In genomic region chr19:11673608-11674041, GRCh38 we compare ENCODE assay signal across 8 cellular contexts.
A peak's percentile ranks its signal among the peaks of the same experiment; 100 is the strongest.
DNase-seq lines count a peak whose midpoint lies in the region; ATAC-seq and TF ChIP-seq lines count a peak whose summit lies in the region.

No MANE protein-coding gene starts in this region.

- no peak overlapping the region for H3K27ac Mint-ChIP-seq in activated CD8-positive, alpha-beta T cell treated with anti-CD3 and anti-CD28 coated beads for 36 hours
- peak overlapping the region; percentile 84 for H3K27ac Mint-ChIP-seq in glutamatergic neuron (ENCODE audit: unreplicated experiment)

- CTCF ChIA-PET in activated CD8-positive, alpha-beta T cell treated with anti-CD3 and anti-CD28 coated beads for 36 hours (lab: Charles Lee) = interaction anchor here (0.8 to 1.6 kb wide), 5 partner anchors 10 to 139 kb away, joined by 3 to 5 read pairs (median 3); no protein-coding TSS in a partner anchor

- DNase-seq in 8988T (peak; percentile 44), GM13977 (ENCODE audit: low spot score) (peak; percentile 57), glutamatergic neuron (peak; percentile 91), nucleus accumbens (lab: John Stamatoyannopoulos, UW) (peak in 54 of 56 donors; percentile 11 to 88 (median 70)), SW480 (ENCODE audit: low spot score) (no peak)
- DNase-seq in activated CD8-positive, alpha-beta T cell treated with anti-CD3 and anti-CD28 coated beads for 36 hours = peak; percentile 43

- peaks cover 2% of the 10 kb centered on the region for H3K36me3 Mint-ChIP-seq in activated CD8-positive, alpha-beta T cell treated with anti-CD3 and anti-CD28 coated beads for 36 hours (ENCODE audit: low read depth)
- H3K36me3 Mint-ChIP-seq in glutamatergic neuron (ENCODE audit: unreplicated experiment) = peaks cover 4% of the 10 kb centered on the region

- ATAC-seq in activated CD8-positive, alpha-beta T cell treated with anti-CD3 and anti-CD28 coated beads for 36 hours = peak; percentile 62
- ATAC-seq in HG02610 (IDR thresholded peaks at IDR 0.05; ENCODE audit: unreplicated experiment) (no peak), GM18873 (IDR thresholded peaks at IDR 0.05; ENCODE audit: low FRiP score, unreplicated experiment) (no peak)

- intact Hi-C loops in activated CD8-positive, alpha-beta T cell treated with anti-CD3 and anti-CD28 coated beads for 36 hours (cut with micrococcal nuclease) = no loop called here

- peaks cover 29% of the 10 kb centered on the region for H3K27me3 Mint-ChIP-seq in activated CD8-positive, alpha-beta T cell treated with anti-CD3 and anti-CD28 coated beads for 36 hours
- no peaks in the 10 kb centered on the region for H3K27me3 Mint-ChIP-seq in glutamatergic neuron (ENCODE audit: unreplicated experiment)

- H3K9me3 Mint-ChIP-seq in activated CD8-positive, alpha-beta T cell treated with anti-CD3 and anti-CD28 coated beads for 36 hours = peaks cover 6% of the 10 kb centered on the region
- peaks cover 4% of the 10 kb centered on the region for H3K9me3 Mint-ChIP-seq in glutamatergic neuron (ENCODE audit: unreplicated experiment)

- TF ChIP-seq CTCF in GM13977 (IDR thresholded peaks at IDR 0.05; ENCODE audit: extremely low read depth, insufficient read depth, missing control alignments) (peak; percentile 80), glutamatergic neuron (IDR thresholded peaks at IDR 0.05; ENCODE audit: partially characterized antibody, unreplicated experiment) (peak; percentile 72)
- TF ChIP-seq CTCF in activated CD8-positive, alpha-beta T cell treated with anti-CD3 and anti-CD28 coated beads for 36 hours (IDR thresholded peaks at IDR 0.05) = peak; percentile 69

- H3K4me3 Mint-ChIP-seq in activated CD8-positive, alpha-beta T cell treated with anti-CD3 and anti-CD28 coated beads for 36 hours = peak overlapping the region; percentile 23
- peak overlapping the region; percentile 92 for H3K4me3 Mint-ChIP-seq in glutamatergic neuron (ENCODE audit: unreplicated experiment)

- in situ Hi-C loops in GM13977 (cut with MboI; ENCODE audit: low pct_unique_long_range_greater_than_20kb, low sequenced_read_pairs, unreplicated experiment) = no loop called here

- POLR2A ChIA-PET in activated CD8-positive, alpha-beta T cell treated with anti-CD3 and anti-CD28 coated beads for 36 hours (lab: Charles Lee) = no interaction called here

- peaks cover 10% of the 10 kb centered on the region for H3K4me1 Mint-ChIP-seq in activated CD8-positive, alpha-beta T cell treated with anti-CD3 and anti-CD28 coated beads for 36 hours (ENCODE audit: low read depth)
- H3K4me1 Mint-ChIP-seq in glutamatergic neuron (ENCODE audit: low read depth, unreplicated experiment) = no peaks in the 10 kb centered on the region
